ENCODE assay signal across 13 cellular contexts in genomic region chr4:177225605-177226004, GRCh38.
DNase-seq lines count a peak whose midpoint lies in the region; ATAC-seq and TF ChIP-seq lines count a peak whose summit lies in the region.
"Had no signal": no experiment of that assay in that cellular context is flagged by ENCODE, and none has a peak within 500 bp of the region (broad histone marks: within the 10 kb centered on the region; RNA-seq: fewer than 3 reads in every experiment).

No MANE protein-coding gene starts in this region.

- H3K4me1 ChIP-seq in breast epithelium = no peaks in the 10 kb centered on the region
- H3K4me1 ChIP-seq in foreskin keratinocyte = no peaks in the 10 kb centered on the region

- H3K27ac ChIP-seq in breast epithelium (no peak overlapping the region), foreskin keratinocyte (no peak overlapping the region)
- H3K27ac ChIP-seq: cardiac muscle cell had no signal

- intact Hi-C loops in breast epithelium (cut with DNase I; ENCODE audit: low total_unique reads) = no loop called here
- intact Hi-C loops in Calu3 (cut with micrococcal nuclease; ENCODE audit: unreplicated experiment) = no loop called here

- no TSS peak for BruUV-seq in Calu3 (replicated peaks; lab: Mats Ljungman, UMichigan)

- no peaks in the 10 kb centered on the region for H3K4me1 Mint-ChIP-seq in Calu3 (ENCODE audit: low read depth, unreplicated experiment)

- CTCF ChIA-PET in Calu3 (lab: Charles Lee) = no interaction called here

- no peak for TF ChIP-seq POLR2A in breast epithelium (IDR thresholded peaks at IDR 0.05)

- no peaks in the 10 kb centered on the region for H3K9me3 Mint-ChIP-seq in Calu3 (ENCODE audit: low read depth, unreplicated experiment)
- H3K9me3 Mint-ChIP-seq: activated CD4-positive, alpha-beta memory T cell treated with anti-CD3 and anti-CD28 coated beads for 36 hours had no signal

- no peak for TF ChIP-seq CTCF in breast epithelium (IDR thresholded peaks at IDR 0.05)
- TF ChIP-seq CTCF in foreskin keratinocyte (conservative IDR thresholded peaks at IDR 0.05) = no peak
- TF ChIP-seq CTCF in Calu3 (IDR thresholded peaks at IDR 0.05; ENCODE audit: unreplicated experiment) = no peak

- H3K27me3 Mint-ChIP-seq in Calu3 (ENCODE audit: unreplicated experiment) = no peaks in the 10 kb centered on the region

- ATAC-seq in GM18499 (IDR thresholded peaks at IDR 0.05; ENCODE audit: insufficient read depth, unreplicated experiment) (peak; percentile 92), GM19455 (IDR thresholded peaks at IDR 0.05; ENCODE audit: unreplicated experiment) (peak; percentile 83), HG02852 (IDR thresholded peaks at IDR 0.05; ENCODE audit: unreplicated experiment) (peak; percentile 83), HG03442 (IDR thresholded peaks at IDR 0.05; ENCODE audit: unreplicated experiment) (peak; percentile 88), foreskin keratinocyte (no peak)

- H3K36me3 Mint-ChIP-seq in Calu3 (ENCODE audit: insufficient read depth, unreplicated experiment) = no peaks in the 10 kb centered on the region
- H3K36me3 Mint-ChIP-seq: activated CD4-positive, alpha-beta memory T cell treated with anti-CD3 and anti-CD28 coated beads for 36 hours had no signal

- H3K27ac Mint-ChIP-seq in Calu3 (ENCODE audit: unreplicated experiment) = no peak overlapping the region
- H3K27ac Mint-ChIP-seq: activated CD4-positive, alpha-beta memory T cell treated with anti-CD3 and anti-CD28 coated beads for 36 hours had no signal

- H3K27me3 ChIP-seq in breast epithelium (no peaks in the 10 kb centered on the region), foreskin keratinocyte (no peaks in the 10 kb centered on the region)
- H3K27me3 ChIP-seq: cardiac muscle cell had no signal

- no peaks in the 10 kb centered on the region for H3K36me3 ChIP-seq in breast epithelium
- H3K36me3 ChIP-seq: cardiac muscle cell had no signal

- H3K4me3 Mint-ChIP-seq in Calu3 (ENCODE audit: low read depth, unreplicated experiment) = no peak overlapping the region
- H3K4me3 Mint-ChIP-seq: activated CD4-positive, alpha-beta memory T cell treated with anti-CD3 and anti-CD28 coated beads for 36 hours had no signal

- H3K9me3 ChIP-seq in breast epithelium = no peaks in the 10 kb centered on the region

- no peak for DNase-seq in breast epithelium (ENCODE audit: low spot score in 2 of 2)
- DNase-seq in foreskin keratinocyte = no peak
- DNase-seq in epidermal melanocyte (ENCODE audit: insufficient read length, low spot score) = no peak
- no peak for DNase-seq in Calu3
- DNase-seq: activated CD4-positive, alpha-beta memory T cell treated with anti-CD3 and anti-CD28 coated beads for 36 hours; activated naive CD4-positive, alpha-beta T cell; NCI-H526 treated with DMSO at 0.1 percent for 48 hours; posterior cingulate gyrus had no signal

- H3K4me3 ChIP-seq in breast epithelium = no peak overlapping the region
- H3K4me3 ChIP-seq: cardiac muscle cell had no signal
